ENCODE assay signal across 16 cellular contexts in the genomic region with DNA sequence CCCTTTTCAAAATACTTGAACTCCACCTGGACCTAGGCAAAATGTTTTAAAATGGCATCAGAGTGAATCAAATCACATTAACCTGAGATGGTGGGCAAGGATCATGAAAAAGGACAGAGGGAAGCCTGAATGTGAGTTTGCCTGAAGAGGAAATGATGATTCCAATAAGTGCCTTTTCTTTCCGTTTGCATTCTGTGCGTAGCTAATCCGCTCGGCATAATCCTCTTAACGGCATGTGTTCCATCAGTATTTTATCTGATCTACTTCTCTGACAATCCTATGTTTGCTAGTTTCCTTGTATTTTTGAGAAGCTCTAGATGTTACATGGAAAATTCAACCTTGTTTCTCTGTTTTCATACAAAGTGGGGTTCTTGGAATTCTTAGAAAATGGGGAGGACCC.
A peak's percentile ranks its signal among the peaks of the same experiment; 100 is the strongest.
DNase-seq lines count a peak whose midpoint lies in the region; FAIRE-seq and TF ChIP-seq lines count a peak whose summit lies in the region.
"Had no signal": no experiment of that assay in that cellular context is flagged by ENCODE, and none has a peak within 500 bp of the region (broad histone marks: within the 10 kb centered on the region; RNA-seq: fewer than 3 reads in every experiment).

No MANE protein-coding gene starts in this region.

- WGBS in esophagus muscularis mucosa = 90% methylated on average over 5 of the region's 5 CpGs

- H3K4me3 ChIP-seq in esophagus muscularis mucosa = no peak overlapping the region
- H3K4me3 ChIP-seq: BLaER1, GM23338 had no signal

- TF ChIP-seq CTCF in D721Med (IDR thresholded peaks at IDR 0.05; ENCODE audit: insufficient read depth, missing control alignments) (no peak), esophagus muscularis mucosa (IDR thresholded peaks at IDR 0.05) (no peak)

- no peak for TF ChIP-seq POLR2A in esophagus muscularis mucosa (IDR thresholded peaks at IDR 0.05; ENCODE audit: low read depth)

- peak; percentile 95 for FAIRE-seq in D721Med (lab: Jason Lieb, UNC)
- FAIRE-seq: A204.1, G401.6, GM12891, H54 had no signal

- no peaks in the 10 kb centered on the region for H3K36me3 ChIP-seq in esophagus muscularis mucosa
- H3K36me3 ChIP-seq: BLaER1 had no signal

- H3K9me3 ChIP-seq in esophagus muscularis mucosa = no peaks in the 10 kb centered on the region
- H3K9me3 ChIP-seq: BLaER1 had no signal

- no peak for TF ChIP-seq EP300 in esophagus muscularis mucosa (IDR thresholded peaks at IDR 0.05)

- no peaks in the 10 kb centered on the region for H3K27me3 ChIP-seq in esophagus muscularis mucosa
- H3K27me3 ChIP-seq: BLaER1 had no signal

- H3K4me1 ChIP-seq in esophagus muscularis mucosa = no peaks in the 10 kb centered on the region
- H3K4me1 ChIP-seq: BLaER1 had no signal

- no peak for DNase-seq in D721Med (ENCODE audit: insufficient read length, low spot score)
- DNase-seq in NCI-H524 treated with DMSO at 0.1 percent for 48 hours (lab: John Stamatoyannopoulos, UW) = peak; percentile 97
- DNase-seq in esophagus muscularis mucosa (ENCODE audit: extremely low spot score) = peak; percentile 5
- DNase-seq in NAMALWA (ENCODE audit: low spot score) = no peak
- no peak for DNase-seq in stimulated activated CD4-positive, alpha-beta T cell treated with anti-CD3 and anti-CD28 coated beads, Interleukin-1b, Interleukin-23, amount 100 ng/mL, for 48 hours
- DNase-seq in stimulated activated CD4-positive, alpha-beta T cell treated with anti-CD3 and anti-CD28 coated beads, Interleukin-4, amount 100 ng/mL, for 4 hours = no peak
- DNase-seq: CD4-positive, alpha-beta memory T cell; DMS 273 treated with DMSO at 0.1 percent for 48 hours; HCEC 1CT had no signal

- H3K27ac ChIP-seq in esophagus muscularis mucosa (replicated peaks in 1 of 4) = no peak overlapping the region
- H3K27ac ChIP-seq: BLaER1, HL-60 had no signal

- intact Hi-C loops in esophagus muscularis mucosa (cut with DNase I) = no loop called here

Comparison
In these comparisons a context has a peak if more than half of its experiments do, and no peak if none do; other contexts are left out.
1. DNase-seq: peak in NCI-H524 treated with DMSO at 0.1 percent for 48 hours (single experiment) and esophagus muscularis mucosa (single experiment); none in D721Med (single experiment), NAMALWA (single experiment), stimulated activated CD4-positive, alpha-beta T cell treated with anti-CD3 and anti-CD28 coated beads, Interleukin-1b, Interleukin-23, amount 100 ng/mL, for 48 hours (single experiment) and stimulated activated CD4-positive, alpha-beta T cell treated with anti-CD3 and anti-CD28 coated beads, Interleukin-4, amount 100 ng/mL, for 4 hours (0 of 2).